In the genomic region with DNA sequence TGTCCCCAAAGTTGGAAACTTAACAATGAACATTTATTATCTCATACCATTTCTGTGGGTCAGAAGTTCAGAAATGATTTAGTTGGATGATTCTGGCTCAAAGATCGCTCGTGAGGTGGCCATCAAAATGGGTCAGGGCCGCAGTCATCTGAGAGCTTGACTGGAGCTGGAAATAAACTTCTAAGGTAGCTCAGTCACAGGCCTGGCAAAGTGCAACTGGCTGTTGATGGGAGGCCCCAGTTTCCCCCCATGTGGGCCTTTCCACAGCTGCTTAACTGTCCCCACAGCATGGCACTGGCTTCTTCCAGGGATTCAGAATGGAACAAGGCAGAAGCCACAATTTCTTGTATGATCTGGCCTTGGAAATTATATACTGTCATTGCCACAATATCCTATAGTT, we compare ENCODE assay signal across 29 cellular contexts.
DNase-seq lines count a peak whose midpoint lies in the region; ATAC-seq and TF ChIP-seq lines count a peak whose summit lies in the region.
"Had no signal": no experiment of that assay in that cellular context is flagged by ENCODE, and none has a peak within 500 bp of the region (broad histone marks: within the 10 kb centered on the region; RNA-seq: fewer than 3 reads in every experiment).

No MANE protein-coding gene starts in this region.

- DNase-seq in cardiac septum (ENCODE audit: low spot score) (peak; percentile 26), left cardiac atrium (no peak), endothelial cell (ENCODE audit: low spot score) (no peak), islet precursor cell (peak; percentile 3), GM13977 (ENCODE audit: low spot score) (no peak), GM20000 (ENCODE audit: low spot score) (no peak)
- DNase-seq: 8988T; ACHN; AML-193; BE2C; C1 segment of cervical spinal cord; Caco-2; Calu3; CD4-positive, alpha-beta memory T cell; CD4-positive, alpha-beta T cell; CD4-positive, CD25-positive, alpha-beta regulatory T cell; CD8-positive, alpha-beta memory T cell; CD8-positive, alpha-beta T cell; COR-L47; DMS 273 treated with DMSO at 0.1 percent for 48 hours; DMS153; DMS53; DMS79; DMS79 treated with DMSO at 0.1 percent for 48 hours; DND-41; EL had no signal

- H3K4me1 Mint-ChIP-seq in endothelial cell (ENCODE audit: unreplicated experiment) = peaks cover 2% of the 10 kb centered on the region
- H3K4me1 Mint-ChIP-seq: B cell; CD14-positive monocyte; CD4-positive, alpha-beta memory T cell; CD4-positive, CD25-positive, alpha-beta regulatory T cell; CD8-positive, alpha-beta memory T cell had no signal

- peaks cover 18% of the 10 kb centered on the region for H3K27me3 Mint-ChIP-seq in endothelial cell (ENCODE audit: unreplicated experiment)
- H3K27me3 Mint-ChIP-seq: CD4-positive, alpha-beta memory T cell; CD4-positive, alpha-beta T cell; CD4-positive, CD25-positive, alpha-beta regulatory T cell; CD8-positive, alpha-beta memory T cell had no signal

- intact Hi-C loops in cardiac septum (cut with DNase I) = no loop called here
- intact Hi-C loops in left cardiac atrium (cut with DNase I) = no loop called here

- ATAC-seq in left cardiac atrium = no peak
- ATAC-seq: A549; CD8-positive, alpha-beta T cell had no signal

- in situ Hi-C loops in GM13977 (cut with MboI; ENCODE audit: low pct_unique_long_range_greater_than_20kb, low sequenced_read_pairs, unreplicated experiment) = no loop called here

- peaks cover 78% of the 10 kb centered on the region for H3K36me3 Mint-ChIP-seq in endothelial cell (ENCODE audit: low read depth, unreplicated experiment)
- H3K36me3 Mint-ChIP-seq: CD14-positive monocyte; CD4-positive, CD25-positive, alpha-beta regulatory T cell; CD8-positive, alpha-beta T cell had no signal

- peaks cover 7% of the 10 kb centered on the region for H3K9me3 Mint-ChIP-seq in endothelial cell (ENCODE audit: unreplicated experiment)

- H3K4me3 Mint-ChIP-seq in endothelial cell (ENCODE audit: unreplicated experiment) = peak overlapping the region; percentile 77
- H3K4me3 Mint-ChIP-seq: B cell; CD14-positive monocyte; CD4-positive, alpha-beta memory T cell; CD4-positive, alpha-beta T cell; CD4-positive, CD25-positive, alpha-beta regulatory T cell; CD8-positive, alpha-beta memory T cell; CD8-positive, alpha-beta T cell had no signal

- no peak for TF ChIP-seq CTCF in endothelial cell (IDR thresholded peaks at IDR 0.05; ENCODE audit: unreplicated experiment)
- no peak for TF ChIP-seq CTCF in GM13977 (IDR thresholded peaks at IDR 0.05; ENCODE audit: extremely low read depth, insufficient read depth, missing control alignments)
- TF ChIP-seq CTCF in GM20000 (IDR thresholded peaks at IDR 0.05; ENCODE audit: extremely low read depth, missing control alignments) = no peak

- H3K27ac Mint-ChIP-seq in endothelial cell (ENCODE audit: unreplicated experiment) = no peak overlapping the region
- H3K27ac Mint-ChIP-seq: B cell; CD14-positive monocyte; CD4-positive, alpha-beta memory T cell; CD4-positive, alpha-beta T cell; CD4-positive, CD25-positive, alpha-beta regulatory T cell; CD8-positive, alpha-beta memory T cell; CD8-positive, alpha-beta T cell had no signal

Comparison
In these comparisons a context has a peak if more than half of its experiments do, and no peak if none do; other contexts are left out.
1. DNase-seq: peak in cardiac septum (single experiment) and islet precursor cell (single experiment); none in left cardiac atrium (single experiment), endothelial cell (single experiment), GM13977 (single experiment) and GM20000 (single experiment).